Comparison of ENCODE assay signal across 8 cellular contexts in the genomic region with DNA sequence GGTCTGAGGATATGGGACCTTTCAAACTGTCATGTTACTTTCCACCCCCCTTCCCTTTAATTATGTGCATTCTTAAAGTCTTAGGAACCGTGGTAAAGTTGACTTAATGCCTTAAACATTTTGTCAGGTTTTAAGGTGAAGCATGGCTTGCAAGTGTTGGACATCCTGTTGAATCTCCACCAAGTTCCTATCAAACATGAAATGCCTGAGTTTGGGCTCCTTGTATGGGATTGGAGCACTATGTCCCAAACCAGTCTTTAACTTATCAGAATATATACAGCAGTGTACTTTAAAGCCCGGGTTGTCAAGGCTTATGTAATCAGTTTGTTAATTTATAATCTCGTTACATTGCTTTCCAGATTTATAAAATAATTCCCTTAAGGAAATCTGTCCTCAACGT. TPM values are rescaled to one million over a fixed set of nuclear protein-coding genes. Genes with fewer than 3 reads are reported as not detected.
DNase-seq lines count a peak whose midpoint lies in the region; ATAC-seq and TF ChIP-seq lines count a peak whose summit lies in the region.
"Had no signal": no experiment of that assay in that cellular context is flagged by ENCODE, and none has a peak within 500 bp of the region (broad histone marks: within the 10 kb centered on the region; RNA-seq: fewer than 3 reads in every experiment).

No MANE protein-coding gene starts in this region.

- ATAC-seq in HCT116 = no peak

- TSS peak; percentile 59 for BruUV-seq in HCT116 (replicated peaks; lab: Mats Ljungman, UMichigan)

- 37% methylated on average over 4 of the region's 4 CpGs for WGBS in hepatocyte (ENCODE audit: low lambda C conversion rate, missing lambda C conversion rate)
- WGBS in spleen, 5 donors = 3 to 12% (median 6%) methylated on average over 4 of the region's 4 CpGs

- RAD21 ChIA-PET in HCT116 (lab: Charles Lee; ENCODE audit: low non-redundant PET in 1 of 2, low total read pairs in 2 of 2, uncharacterized antibody in 2 of 2, unreplicated experiment in 2 of 2) = no interaction called here

- TF ChIP-seq POLR2A in HCT116 (IDR thresholded peaks at IDR 0.05; ENCODE audit: borderline replicate concordance, extremely low read depth, insufficient read depth, insufficient read length) (no peak), spleen (IDR thresholded peaks at IDR 0.05) (no peak)

- H2AFZ ChIP-seq in HCT116 (ENCODE audit: low read depth, low read length, poor library complexity, severe bottlenecking) = no peak overlapping the region
- H2AFZ ChIP-seq in hepatocyte = no peak overlapping the region

- CTCF ChIA-PET in HCT116 (lab: Charles Lee) = no interaction called here

- H3K4me2 ChIP-seq in HCT116 (ENCODE audit: low read length) (peak overlapping the region; percentile 90), hepatocyte (peak overlapping the region; percentile 90)

- no peak for TF ChIP-seq RAD21 in HCT116 (IDR thresholded peaks at IDR 0.05; ENCODE audit: low read depth)

- H3K9me2 ChIP-seq in HCT116 (ENCODE audit: insufficient read depth) (no peaks in the 10 kb centered on the region), hepatocyte (replicated peaks; ENCODE audit: insufficient read depth) (no peaks in the 10 kb centered on the region)

- H3K4me1 ChIP-seq in HCT116 (ENCODE audit: control insufficient read depth in 1 of 2, insufficient read depth in 2 of 2, low read length in 2 of 2) = peaks cover 5 to 27% of the 10 kb centered on the region in 2 experiments; a peak in 2 of 4 replicates
- peaks cover 40% of the 10 kb centered on the region for H3K4me1 ChIP-seq in hepatocyte (ENCODE audit: insufficient read depth)
- H3K4me1 ChIP-seq in spleen = peaks cover 43 to 72% (median 58%) of the 10 kb centered on the region in 6 donors

- DNase-seq in HCT116 (ENCODE audit: low read depth, low spot score) (no peak), hepatocyte (ENCODE audit: low spot score) (no peak), spleen (no peak), H4 (ENCODE audit: low spot score) (no peak), NCI-H1694 treated with DMSO at 0.1 percent for 48 hours (lab: John Stamatoyannopoulos, UW) (no peak), NCI-H2227 (lab: John Stamatoyannopoulos, UW; ENCODE audit: unreplicated experiment) (no peak)
- DNase-seq: SIG-M5 had no signal

- H3K79me2 ChIP-seq in HCT116 (ENCODE audit: insufficient read depth, low read length) = peaks cover 54% of the 10 kb centered on the region
- H3K79me2 ChIP-seq in hepatocyte = peaks cover 56% of the 10 kb centered on the region

- H3K36me3 ChIP-seq in HCT116 (ENCODE audit: control insufficient read depth in 1 of 2, insufficient read depth in 2 of 2, low read length in 2 of 2) = no peaks in the 10 kb centered on the region
- no peaks in the 10 kb centered on the region for H3K36me3 ChIP-seq in hepatocyte (replicated peaks; ENCODE audit: insufficient read depth, low read depth)
- H3K36me3 ChIP-seq in spleen = peaks cover 0 to 13% (median 0%) of the 10 kb centered on the region in 6 donors

- POLR2A ChIA-PET in HCT116 (lab: Charles Lee) = no interaction called here

- intact Hi-C loops in HCT116 (cut with micrococcal nuclease) = no loop called here
- intact Hi-C loops in spleen (cut with DNase I; ENCODE audit: low total_unique reads) = no loop called here

- H3K27me3 ChIP-seq in HCT116 (ENCODE audit: insufficient read depth, low read length) = no peaks in the 10 kb centered on the region
- H3K27me3 ChIP-seq in hepatocyte = no peaks in the 10 kb centered on the region
- H3K27me3 ChIP-seq in spleen (replicated peaks in 1 of 7) = no peaks in the 10 kb centered on the region

- H3K9ac ChIP-seq in HCT116 (ENCODE audit: low read length) = peak overlapping the region; percentile 70

- H3K4me3 ChIP-seq in HCT116 (replicated peaks in 1 of 2; ENCODE audit: low read depth in 1 of 2, low read length in 2 of 2) = peak overlapping the region; percentile 68 to 76
- H3K4me3 ChIP-seq in WI38 (ENCODE audit: low read depth, low read length) = peak overlapping the region; percentile 90
- peak overlapping the region; percentile 85 for H3K4me3 ChIP-seq in hepatocyte
- H3K4me3 ChIP-seq in spleen = peak overlapping the region; percentile 34 to 80 (median 58)

- no peak for TF ChIP-seq CTCF in HCT116 (IDR thresholded peaks at IDR 0.05 in 2 of 3, conservative IDR thresholded peaks at IDR 0.05 in 1 of 3; ENCODE audit: borderline replicate concordance in 1 of 3, insufficient read depth in 1 of 3, low read depth in 2 of 3, low read length in 2 of 3)
- TF ChIP-seq CTCF in WI38 (IDR thresholded peaks at IDR 0.05; ENCODE audit: low read depth, low read length) = no peak
- no peak for TF ChIP-seq CTCF in hepatocyte (IDR thresholded peaks at IDR 0.05; ENCODE audit: poor library complexity)
- TF ChIP-seq CTCF in spleen (IDR thresholded peaks at IDR 0.05 in 8 of 11, conservative IDR thresholded peaks at IDR 0.05 in 3 of 11) = no peak

- H3K9me3 ChIP-seq in HCT116 (ENCODE audit: control insufficient read depth in 1 of 2, insufficient read depth in 1 of 2, low read depth in 1 of 2, low read length in 2 of 2) (no peaks in the 10 kb centered on the region), hepatocyte (ENCODE audit: low read depth) (no peaks in the 10 kb centered on the region), spleen (no peaks in the 10 kb centered on the region)

- H3K27ac ChIP-seq in HCT116 (ENCODE audit: low read depth, low read length) (no peak overlapping the region), hepatocyte (peak overlapping the region; percentile 82), spleen (peak overlapping the region; percentile 87 to 99 (median 94))

- H4K20me1 ChIP-seq in HCT116 (ENCODE audit: insufficient read depth) (no peaks in the 10 kb centered on the region), hepatocyte (ENCODE audit: insufficient read depth, poor library complexity, severe bottlenecking) (peaks cover 51% of the 10 kb centered on the region)

TF ChIP-seq in HCT116, 20 proteins besides CTCF, POLR2A, EP300 and RAD21 (continues in another document):
- TF ChIP-seq EZH2phosphoT487 (IDR thresholded peaks at IDR 0.05; ENCODE audit: borderline replicate concordance) = no peak
- TF ChIP-seq ZBTB33 (IDR thresholded peaks at IDR 0.05; ENCODE audit: extremely low read depth, insufficient replicate concordance, low read length) = no peak
- TF ChIP-seq, protein P1, sequence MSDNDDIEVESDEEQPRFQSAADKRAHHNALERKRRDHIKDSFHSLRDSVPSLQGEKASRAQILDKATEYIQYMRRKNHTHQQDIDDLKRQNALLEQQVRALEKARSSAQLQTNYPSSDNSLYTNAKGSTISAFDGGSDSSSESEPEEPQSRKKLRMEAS (IDR thresholded peaks at IDR 0.05) = no peak
- TF ChIP-seq ZNF274 (IDR thresholded peaks at IDR 0.05; ENCODE audit: low read depth, low read length) = no peak
- no peak for TF ChIP-seq CEBPB (IDR thresholded peaks at IDR 0.05; ENCODE audit: low read depth)
- TF ChIP-seq YY1 (IDR thresholded peaks at IDR 0.05; ENCODE audit: extremely low read depth, insufficient replicate concordance, low read depth, low read length) = no peak
- TF ChIP-seq, protein P2, sequence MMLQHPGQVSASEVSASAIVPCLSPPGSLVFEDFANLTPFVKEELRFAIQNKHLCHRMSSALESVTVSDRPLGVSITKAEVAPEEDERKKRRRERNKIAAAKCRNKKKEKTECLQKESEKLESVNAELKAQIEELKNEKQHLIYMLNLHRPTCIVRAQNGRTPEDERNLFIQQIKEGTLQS (IDR thresholded peaks at IDR 0.05) = no peak
- TF ChIP-seq POLR2AphosphoS5 (IDR thresholded peaks at IDR 0.05; ENCODE audit: low read depth, low read length) = no peak
- no peak for TF ChIP-seq SP1 (IDR thresholded peaks at IDR 0.05; ENCODE audit: low read depth)

RNA-seq across cellular contexts. Expression of gene SNRK, which starts 1.2 kb away (rescaled TPM):
- total RNA-seq in HCT116 (2021; ENCODE audit: unreplicated experiment) = 12.7 TPM
- polyA plus RNA-seq in HCT116 (2012) = 5.9 and 7.4 TPM in 2 replicates
- 20.9 and 25.3 TPM in 2 replicates for total RNA-seq in hepatocyte
- polyA plus RNA-seq in hepatocyte = 9.8 and 10.7 TPM in 2 replicates
- total RNA-seq in spleen = 100 to 1,000 TPM in 4 of 7 donors, 10 to 100 TPM in 3; 83.7 to 121 (median 106) TPM
- polyA plus RNA-seq in spleen = 10 to 100 TPM; 12.0 to 17.9 (median 12.8) TPM
- total RNA-seq in H4 (2014; rRNA removed; shearing (Covaris generic)) = 9.2 and 11.4 TPM in 2 replicates
